Comparison of ENCODE assay signal across 15 cellular contexts in genomic region chr2:18949871-18950597, GRCh38.
DNase-seq lines count a peak whose midpoint lies in the region; ATAC-seq and TF ChIP-seq lines count a peak whose summit lies in the region.
"Had no signal": no experiment of that assay in that cellular context is flagged by ENCODE, and none has a peak within 500 bp of the region (broad histone marks: within the 10 kb centered on the region; RNA-seq: fewer than 3 reads in every experiment).

No MANE protein-coding gene starts in this region.

- peak overlapping the region in 1 of 2 donors; percentile 51 for H3K27ac ChIP-seq in right atrium auricular region
- H3K27ac ChIP-seq: BLaER1 treated with 17β-estradiol and CSF1 and Interleukin-3, amounts not matched to agents 10 nM and 100 nM had no signal

- H3K9me3 Mint-ChIP-seq in progenitor cell of endocrine pancreas (ENCODE audit: low read depth), result peaks cover 1% of the 10 kb centered on the region
- H3K9me3 Mint-ChIP-seq: stimulated activated naive CD8-positive, alpha-beta T cell treated with anti-CD3 and anti-CD28 coated beads, Interleukin-15, Interleukin-2, amounts not matched to agents 100 ng/mL and 50 ng/mL, for 24 hours had no signal

- intact Hi-C loops in left ventricle myocardium superior (cut with micrococcal nuclease), result no loop called here

- H3K4me3 Mint-ChIP-seq in progenitor cell of endocrine pancreas (ENCODE audit: low read depth), result no peak overlapping the region
- H3K4me3 Mint-ChIP-seq: activated T-cell treated with anti-CD3 and anti-CD28 coated beads, Interleukin-2, amount 50 U/mL, for 24 hours; naive thymus-derived CD8-positive, alpha-beta T cell; stimulated activated naive CD8-positive, alpha-beta T cell treated with anti-CD3 and anti-CD28 coated beads, Interleukin-15, Interleukin-2, amounts not matched to agents 100 ng/mL and 50 ng/mL, for 24 hours; WTC11 had no signal

- H3K4me1 Mint-ChIP-seq in progenitor cell of endocrine pancreas (ENCODE audit: low read depth), result no peaks in the 10 kb centered on the region
- H3K4me1 Mint-ChIP-seq: naive thymus-derived CD8-positive, alpha-beta T cell; WTC11 had no signal

- H3K4me1 ChIP-seq in right atrium auricular region (peaks cover 0 to 12% of the 10 kb centered on the region in 2 donors), adipocyte (ENCODE audit: control insufficient read depth, insufficient read depth, low read length) (peaks cover 8% of the 10 kb centered on the region)
- H3K4me1 ChIP-seq: BLaER1 treated with 17β-estradiol and CSF1 and Interleukin-3, amounts not matched to agents 10 nM and 100 nM had no signal

- H3K36me3 ChIP-seq in right atrium auricular region (no peaks in the 10 kb centered on the region), adipocyte (ENCODE audit: control insufficient read depth, insufficient read depth, low read length, severe bottlenecking) (no peaks in the 10 kb centered on the region)
- H3K36me3 ChIP-seq: BLaER1 treated with 17β-estradiol and CSF1 and Interleukin-3, amounts not matched to agents 10 nM and 100 nM had no signal

- H3K27me3 ChIP-seq in right atrium auricular region (no peaks in the 10 kb centered on the region), adipocyte (replicated peaks; ENCODE audit: control insufficient read depth, insufficient read depth, low read length) (no peaks in the 10 kb centered on the region)
- H3K27me3 ChIP-seq: BLaER1 treated with 17β-estradiol and CSF1 and Interleukin-3, amounts not matched to agents 10 nM and 100 nM had no signal

- TF ChIP-seq CTCF in right atrium auricular region (IDR thresholded peaks at IDR 0.05) (no peak), progenitor cell of endocrine pancreas (IDR thresholded peaks at IDR 0.05; ENCODE audit: unreplicated experiment) (no peak)

- DNase-seq in left ventricle myocardium superior (no peak), right atrium auricular region (ENCODE audit: low spot score) (no peak), adipocyte (ENCODE audit: low read depth) (peak; percentile 54), kidney tubule cell (ENCODE audit: low spot score) (peak; percentile 13), DMS53 (lab: John Stamatoyannopoulos, UW) (no peak), progenitor cell of endocrine pancreas (ENCODE audit: low spot score, unreplicated experiment) (no peak), DMS114 treated with DMSO at 0.1 percent for 48 hours (lab: John Stamatoyannopoulos, UW; ENCODE audit: unreplicated experiment) (no peak)
- DNase-seq: activated T-cell treated with anti-CD3 and anti-CD28 coated beads, Interleukin-2, amount 50 U/mL, for 24 hours; naive thymus-derived CD8-positive, alpha-beta T cell; NCI-H2171 treated with DMSO at 0.1 percent for 48 hours; stimulated activated CD4-positive, alpha-beta T cell treated with anti-CD3 and anti-CD28 coated beads, Interleukin-2, amount 100 ng/mL, for 24 hours had no signal

- H3K4me3 ChIP-seq in right atrium auricular region (no peak overlapping the region), adipocyte (ENCODE audit: low read length) (no peak overlapping the region)
- H3K4me3 ChIP-seq: BLaER1 treated with 17β-estradiol and CSF1 and Interleukin-3, amounts not matched to agents 10 nM and 100 nM had no signal

- no peak overlapping the region for H3K9ac ChIP-seq in adipocyte (ENCODE audit: low read length)
- H3K9ac ChIP-seq: BLaER1 treated with 17β-estradiol and CSF1 and Interleukin-3, amounts not matched to agents 10 nM and 100 nM had no signal

- ATAC-seq in left ventricle myocardium superior, result peak; percentile 47
- ATAC-seq in GM18498 (IDR thresholded peaks at IDR 0.05; ENCODE audit: unreplicated experiment), result no peak
- ATAC-seq: naive thymus-derived CD8-positive, alpha-beta T cell; WTC11 had no signal

- no peaks in the 10 kb centered on the region for H3K36me3 Mint-ChIP-seq in progenitor cell of endocrine pancreas (ENCODE audit: insufficient read depth)
- H3K36me3 Mint-ChIP-seq: WTC11 had no signal

- no peaks in the 10 kb centered on the region for H3K9me3 ChIP-seq in right atrium auricular region
- H3K9me3 ChIP-seq in adipocyte (ENCODE audit: control insufficient read depth, low read length), result peaks cover 3% of the 10 kb centered on the region

- no peak overlapping the region for H3K27ac Mint-ChIP-seq in progenitor cell of endocrine pancreas
- H3K27ac Mint-ChIP-seq: activated T-cell treated with anti-CD3 and anti-CD28 coated beads, Interleukin-2, amount 50 U/mL, for 24 hours; naive thymus-derived CD8-positive, alpha-beta T cell; stimulated activated naive CD8-positive, alpha-beta T cell treated with anti-CD3 and anti-CD28 coated beads, Interleukin-15, Interleukin-2, amounts not matched to agents 100 ng/mL and 50 ng/mL, for 24 hours; WTC11 had no signal

- H3K27me3 Mint-ChIP-seq in progenitor cell of endocrine pancreas, result no peaks in the 10 kb centered on the region
- H3K27me3 Mint-ChIP-seq: activated T-cell treated with anti-CD3 and anti-CD28 coated beads, Interleukin-2, amount 50 U/mL, for 24 hours; naive thymus-derived CD8-positive, alpha-beta T cell; stimulated activated naive CD8-positive, alpha-beta T cell treated with anti-CD3 and anti-CD28 coated beads, Interleukin-15, Interleukin-2, amounts not matched to agents 100 ng/mL and 50 ng/mL, for 24 hours had no signal

Comparison
In these comparisons a context has a peak if more than half of its experiments do, and no peak if none do; other contexts are left out.
1. DNase-seq: peak in adipocyte (single experiment) and kidney tubule cell (single experiment); none in left ventricle myocardium superior (single experiment), right atrium auricular region (single experiment), DMS53 (single experiment), progenitor cell of endocrine pancreas (single experiment) and DMS114 treated with DMSO at 0.1 percent for 48 hours (single experiment).